ENCODE assay signal across 22 cellular contexts in genomic region chr7:133941496-133941895, GRCh38.
DNase-seq lines count a peak whose midpoint lies in the region; TF ChIP-seq lines count a peak whose summit lies in the region.
"Had no signal": no experiment of that assay in that cellular context is flagged by ENCODE, and none has a peak within 500 bp of the region (broad histone marks: within the 10 kb centered on the region; RNA-seq: fewer than 3 reads in every experiment).

No MANE protein-coding gene starts in this region.

- no peaks in the 10 kb centered on the region for H3K36me3 Mint-ChIP-seq in activated CD4-positive, alpha-beta T cell treated with anti-CD3 and anti-CD28 coated beads, Interleukin-2, amount 10 ng/mL, durations not matched to agents 24 days and 14 days (ENCODE audit: low read depth)

- no peaks in the 10 kb centered on the region for H3K79me2 ChIP-seq in GM23248 (ENCODE audit: insufficient read depth)

- no peak overlapping the region for H3K27ac Mint-ChIP-seq in activated CD4-positive, alpha-beta T cell treated with anti-CD3 and anti-CD28 coated beads, Interleukin-2, amount 10 ng/mL, durations not matched to agents 24 days and 14 days
- H3K27ac Mint-ChIP-seq: activated naive CD8-positive, alpha-beta T cell treated with anti-CD3 and anti-CD28 coated beads, Interleukin-2, amount 50 U/mL, for 24 hours; CD4-positive, alpha-beta T cell; effector memory CD8-positive, alpha-beta T cell had no signal

- in situ Hi-C loops in GM23248 (cut with MboI) = no loop called here
- in situ Hi-C loops in astrocyte of the spinal cord (cut with HindIII; ENCODE audit: low sequenced_read_pairs) = no loop called here

- H3K9me3 ChIP-seq in GM23248 (ENCODE audit: low read depth) = no peaks in the 10 kb centered on the region
- H3K9me3 ChIP-seq: A549, suprapubic skin had no signal

- H3K4me3 ChIP-seq in AG04449 (ENCODE audit: low read depth, low read length) = no peak overlapping the region
- no peak overlapping the region; the same call in 1 of the 2 replicates for H3K4me3 ChIP-seq in GM23248
- no peak overlapping the region for H3K4me3 ChIP-seq in astrocyte of the spinal cord (ENCODE audit: low read depth, low read length)
- no peak overlapping the region for H3K4me3 ChIP-seq in fibroblast of villous mesenchyme (ENCODE audit: low read depth, low read length)
- H3K4me3 ChIP-seq: A549, suprapubic skin had no signal

- no peaks in the 10 kb centered on the region for H3K27me3 Mint-ChIP-seq in activated CD4-positive, alpha-beta T cell treated with anti-CD3 and anti-CD28 coated beads, Interleukin-2, amount 10 ng/mL, durations not matched to agents 24 days and 14 days
- H3K27me3 Mint-ChIP-seq: activated naive CD8-positive, alpha-beta T cell treated with anti-CD3 and anti-CD28 coated beads, Interleukin-2, amount 50 U/mL, for 24 hours; CD4-positive, alpha-beta T cell; effector memory CD8-positive, alpha-beta T cell had no signal

- no peaks in the 10 kb centered on the region for H3K36me3 ChIP-seq in GM23248 (ENCODE audit: low read depth)

- H4K20me1 ChIP-seq in GM23248 (ENCODE audit: insufficient read depth) = no peaks in the 10 kb centered on the region

- CTCF ChIA-PET in AG04449 (lab: Yijun Ruan, JAX) = no interaction called here

- H3K4me1 ChIP-seq in GM23248 (ENCODE audit: insufficient read depth) = peaks cover 15% of the 10 kb centered on the region
- H3K4me1 ChIP-seq: A549, suprapubic skin had no signal

- no peaks in the 10 kb centered on the region for H3K4me1 Mint-ChIP-seq in activated CD4-positive, alpha-beta T cell treated with anti-CD3 and anti-CD28 coated beads, Interleukin-2, amount 10 ng/mL, durations not matched to agents 24 days and 14 days
- H3K4me1 Mint-ChIP-seq: activated naive CD8-positive, alpha-beta T cell treated with anti-CD3 and anti-CD28 coated beads, Interleukin-2, amount 50 U/mL, for 24 hours had no signal

- peaks cover 5% of the 10 kb centered on the region; the same call in 1 of the 2 replicates for H3K9me2 ChIP-seq in GM23248 (ENCODE audit: insufficient read depth)

- POLR2A ChIA-PET in AG04449 (lab: Yijun Ruan, JAX) = no interaction called here

- H3K9ac ChIP-seq in GM23248 = no peak overlapping the region

- peak overlapping the region; percentile 13; the same call in 1 of the 2 replicates for H3K27ac ChIP-seq in GM23248
- H3K27ac ChIP-seq: A549, suprapubic skin had no signal

- DNase-seq in AG04449 (ENCODE audit: low read depth, low spot score) (peak; percentile 87), GM23248 (peak; percentile 78), astrocyte of the spinal cord (ENCODE audit: low read depth, low spot score) (peak; percentile 32), fibroblast of villous mesenchyme (ENCODE audit: low read depth) (peak; percentile 69), H4 (ENCODE audit: low spot score) (no peak), mesenteric fat pad (ENCODE audit: low spot score) (no peak), hippocampal formation (lab: John Stamatoyannopoulos, UW) (no peak)
- DNase-seq in activated CD4-positive, alpha-beta T cell treated with anti-CD3 and anti-CD28 coated beads, Interleukin-2, amount 10 ng/mL, durations not matched to agents 24 days and 14 days = no peak
- DNase-seq: activated CD4-positive, alpha-beta T cell treated with anti-CD3 and anti-CD28 coated beads for 48 hours; activated CD8-positive, alpha-beta memory T cell treated with anti-CD3 and anti-CD28 coated beads, Interleukin-2, amount 50 U/mL, for 4 hours; activated effector memory CD4-positive, alpha-beta T cell treated with Interleukin-2 at 50 U/mL for 16 hours; activated naive CD8-positive, alpha-beta T cell treated with anti-CD3 and anti-CD28 coated beads, Interleukin-2, amount 50 U/mL, for 24 hours; CD4-positive, alpha-beta T cell; DMS153; effector memory CD8-positive, alpha-beta T cell; mesendoderm; NCI-H1417; NCI-H69; stimulated activated CD4-positive, alpha-beta T cell treated with anti-CD3 and anti-CD28 coated beads, Interleukin-12 subunit alpha, Interleukin-12 subunit beta, amount 100 ng/mL, for 4 hours; SW 1271 had no signal

- H3K4me3 Mint-ChIP-seq in activated CD4-positive, alpha-beta T cell treated with anti-CD3 and anti-CD28 coated beads, Interleukin-2, amount 10 ng/mL, durations not matched to agents 24 days and 14 days = no peak overlapping the region
- H3K4me3 Mint-ChIP-seq: activated naive CD8-positive, alpha-beta T cell treated with anti-CD3 and anti-CD28 coated beads, Interleukin-2, amount 50 U/mL, for 24 hours; CD4-positive, alpha-beta T cell; effector memory CD8-positive, alpha-beta T cell had no signal

- TF ChIP-seq CTCF in AG04449 (IDR thresholded peaks at IDR 0.05; ENCODE audit: insufficient read depth, low read length, missing control alignments) (no peak), astrocyte of the spinal cord (IDR thresholded peaks at IDR 0.05; ENCODE audit: low read depth, low read length) (no peak), fibroblast of villous mesenchyme (IDR thresholded peaks at IDR 0.05; ENCODE audit: insufficient read depth, low read depth, low read length) (no peak)

- 12 to 13% methylated on average over 2 of the region's 2 CpGs for WGBS in GM23248 (ENCODE audit: low coverage in 1 of 2, low lambda C conversion rate in 2 of 2, missing lambda C conversion rate in 2 of 2), 2 experiments

- H3K27me3 ChIP-seq in GM23248 (replicated peaks; ENCODE audit: insufficient read depth) = no peaks in the 10 kb centered on the region
- H3K27me3 ChIP-seq: suprapubic skin had no signal

- H3F3A ChIP-seq in GM23248 (ENCODE audit: insufficient read depth) = no peaks in the 10 kb centered on the region

- no peaks in the 10 kb centered on the region for H3K9me3 Mint-ChIP-seq in activated CD4-positive, alpha-beta T cell treated with anti-CD3 and anti-CD28 coated beads, Interleukin-2, amount 10 ng/mL, durations not matched to agents 24 days and 14 days
- H3K9me3 Mint-ChIP-seq: activated naive CD8-positive, alpha-beta T cell treated with anti-CD3 and anti-CD28 coated beads, Interleukin-2, amount 50 U/mL, for 24 hours; CD4-positive, alpha-beta T cell; effector memory CD8-positive, alpha-beta T cell had no signal

- no peak overlapping the region for H2AFZ ChIP-seq in GM23248

- H3K4me2 ChIP-seq in GM23248 (ENCODE audit: unreplicated experiment) = peak overlapping the region; percentile 49
- H3K4me2 ChIP-seq: A549 had no signal

- intact Hi-C loops in activated CD4-positive, alpha-beta T cell treated with anti-CD3 and anti-CD28 coated beads, Interleukin-2, amount 10 ng/mL, durations not matched to agents 24 days and 14 days (cut with micrococcal nuclease) = no loop called here

Comparison
In these comparisons a context has a peak if more than half of its experiments do, and no peak if none do; other contexts are left out.
1. DNase-seq: peak in AG04449 (single experiment), GM23248 (single experiment), astrocyte of the spinal cord (single experiment) and fibroblast of villous mesenchyme (single experiment); none in H4 (single experiment), activated CD4-positive, alpha-beta T cell treated with anti-CD3 and anti-CD28 coated beads, Interleukin-2, amount 10 ng/mL, durations not matched to agents 24 days and 14 days (single experiment), mesenteric fat pad (single experiment) and hippocampal formation (0 of 2).